ENCODE assay signal across 2 cellular contexts in genomic region chr14:104570869-104571635, GRCh38.
TF ChIP-seq lines count a peak whose summit lies in the region.

No MANE protein-coding gene starts in this region.

TF ChIP-seq in IMR-90, 13 proteins besides CTCF, POLR2A, EP300 and RAD21:
- TF ChIP-seq NFE2L2 (IDR thresholded peaks at IDR 0.05; ENCODE audit: low read depth, low read length), result no peak
- TF ChIP-seq CEBPB (IDR thresholded peaks at IDR 0.05; ENCODE audit: low read depth, low read length), result no peak
- no peak for TF ChIP-seq MAFK (IDR thresholded peaks at IDR 0.05; ENCODE audit: low read depth, low read length)
- TF ChIP-seq BHLHE40 (IDR thresholded peaks at IDR 0.05; ENCODE audit: low read depth, low read length), result no peak
- TF ChIP-seq SMC3 (IDR thresholded peaks at IDR 0.05; ENCODE audit: low read depth, low read length), result no peak
- TF ChIP-seq FOS (IDR thresholded peaks at IDR 0.05; ENCODE audit: low read depth, low read length), result no peak
- TF ChIP-seq CHD1 (IDR thresholded peaks at IDR 0.05; ENCODE audit: low read depth, low read length), result no peak
- no peak for TF ChIP-seq RCOR1 (IDR thresholded peaks at IDR 0.05; ENCODE audit: insufficient replicate concordance, low read length)
- no peak for TF ChIP-seq MAZ (IDR thresholded peaks at IDR 0.05; ENCODE audit: borderline replicate concordance, low read depth, low read length)

TF ChIP-seq in H1, 55 proteins besides CTCF, POLR2A, EP300 and RAD21:
- TF ChIP-seq SP1 (IDR thresholded peaks at IDR 0.05; ENCODE audit: low read depth, low read length) (no peak), SP4 (IDR thresholded peaks at IDR 0.05; ENCODE audit: low read length) (no peak), SAP30 (IDR thresholded peaks at IDR 0.05; ENCODE audit: insufficient read depth, insufficient replicate concordance, low read length) (no peak), POLR2AphosphoS5 (IDR thresholded peaks at IDR 0.05; ENCODE audit: low read depth, low read length) (no peak), FOSL1 (IDR thresholded peaks at IDR 0.05; ENCODE audit: insufficient read depth, low read depth, low read length) (no peak), BCL11A (IDR thresholded peaks at IDR 0.05; ENCODE audit: low read depth in 2 of 2, low read length in 2 of 2) (no peak), CHD1 (IDR thresholded peaks at IDR 0.05; ENCODE audit: low read depth, low read length) (no peak), TEAD4 (IDR thresholded peaks at IDR 0.05; ENCODE audit: low read depth, low read length) (no peak), POU5F1 (IDR thresholded peaks at IDR 0.05; ENCODE audit: low read depth, low read length) (no peak), CHD2 (IDR thresholded peaks at IDR 0.05; ENCODE audit: low read length) (no peak), RBBP5 (IDR thresholded peaks at IDR 0.05; ENCODE audit: borderline replicate concordance, low read depth, low read length) (no peak), GTF2F1 (IDR thresholded peaks at IDR 0.05; ENCODE audit: borderline replicate concordance, low read depth, low read length) (no peak), E2F6 (IDR thresholded peaks at IDR 0.05) (no peak), HDAC6 (IDR thresholded peaks at IDR 0.05; ENCODE audit: low read depth, low read length) (no peak), USF2 (IDR thresholded peaks at IDR 0.05; ENCODE audit: low read length) (no peak), RXRA (IDR thresholded peaks at IDR 0.05; ENCODE audit: insufficient read depth, low read depth, low read length) (no peak), TAF1 (IDR thresholded peaks at IDR 0.05; ENCODE audit: low read depth, low read length) (no peak), TCF12 (IDR thresholded peaks at IDR 0.05; ENCODE audit: low read depth, low read length) (no peak), PHF8 (conservative IDR thresholded peaks at IDR 0.05; ENCODE audit: low read depth, low read length) (no peak)
